Comparison of ENCODE assay signal across 1 cellular context in genomic region chr2:103435010-103435409, GRCh38.
A peak's percentile ranks its signal among the peaks of the same experiment; 100 is the strongest.
TF ChIP-seq lines count a peak whose summit lies in the region.

No MANE protein-coding gene starts in this region.

TF ChIP-seq in K562, 482 proteins besides CTCF, POLR2A, EP300 and RAD21 (continued from another document):
- no peak for TF ChIP-seq VEZF1 (CRISPR knock-in tag; IDR thresholded peaks at IDR 0.05)
- no peak for TF ChIP-seq SAFB (IDR thresholded peaks at IDR 0.05; ENCODE audit: borderline replicate concordance, low read depth, low read length)
- TF ChIP-seq U2AF2 (optimal IDR thresholded peaks at IDR 0.05; ENCODE audit: low read depth, low read length) = no peak
- TF ChIP-seq ZC3H11A (IDR thresholded peaks at IDR 0.05; ENCODE audit: low read depth, low read length) = no peak
- TF ChIP-seq NFE2L1 (tag; IDR thresholded peaks at IDR 0.05; ENCODE audit: borderline replicate concordance, low read depth) = 0 out of 2 replicates have a peak, but pooled peaks have one; percentile 13
- no peak for TF ChIP-seq BCLAF1 (IDR thresholded peaks at IDR 0.05; ENCODE audit: borderline replicate concordance in 1 of 2, control insufficient read depth in 1 of 2, low read depth in 2 of 2, low read length in 1 of 2)
- peak; percentile 73; the same call in 1 of the 2 replicates for TF ChIP-seq JUNB (CRISPR knock-in tag; conservative IDR thresholded peaks at IDR 0.05)
- no peak for TF ChIP-seq SMARCC2 (IDR thresholded peaks at IDR 0.05; ENCODE audit: low read depth)
- TF ChIP-seq ATF3 (IDR thresholded peaks at IDR 0.05) = peak; percentile 84
- TF ChIP-seq ATF3 (CRISPR knock-in tag; conservative IDR thresholded peaks at IDR 0.05) = no peak
- TF ChIP-seq ZNF316 (IDR thresholded peaks at IDR 0.05) = peak; percentile 61; the same call in 1 of the 2 replicates
- no peak for TF ChIP-seq MTA3 (IDR thresholded peaks at IDR 0.05; ENCODE audit: borderline replicate concordance)
- no peak for TF ChIP-seq SNRNP70 (optimal IDR thresholded peaks at IDR 0.05; ENCODE audit: low read depth, low read length)
- TF ChIP-seq PML (IDR thresholded peaks at IDR 0.05; ENCODE audit: low read length) = no peak
- TF ChIP-seq ZNF57 (CRISPR knock-in tag; IDR thresholded peaks at IDR 0.05) = no peak
- TF ChIP-seq C11orf30 (IDR thresholded peaks at IDR 0.05; ENCODE audit: low read depth) = peak; percentile 52
- TF ChIP-seq JUND (IDR thresholded peaks at IDR 0.05; ENCODE audit: borderline replicate concordance, low read depth, low read length) = no peak
- peak; percentile 40; the same call in 1 of the 3 replicates for TF ChIP-seq JUND (tag; IDR thresholded peaks at IDR 0.05; ENCODE audit: borderline replicate concordance, low read depth, low read length)
- peak; percentile 60 to 64; a peak in 3 of 4 replicates for TF ChIP-seq TRIM24 (IDR thresholded peaks at IDR 0.05)
- TF ChIP-seq PHF20 (IDR thresholded peaks at IDR 0.05; ENCODE audit: partially characterized antibody) = no peak
- TF ChIP-seq CREB1 (IDR thresholded peaks at IDR 0.05) = no peak
- peak; percentile 72 for TF ChIP-seq CREB1 (CRISPR knock-in tag; IDR thresholded peaks at IDR 0.05)
- TF ChIP-seq JUN (IDR thresholded peaks at IDR 0.05; ENCODE audit: borderline replicate concordance, low read depth, low read length) = 0 out of 2 replicates have a peak, but pooled peaks have one; percentile 30
- TF ChIP-seq JUN (CRISPR knock-in tag; IDR thresholded peaks at IDR 0.05; ENCODE audit: borderline replicate concordance) = no peak
